1 cellular context compared by ENCODE assay signal in the genomic region with DNA sequence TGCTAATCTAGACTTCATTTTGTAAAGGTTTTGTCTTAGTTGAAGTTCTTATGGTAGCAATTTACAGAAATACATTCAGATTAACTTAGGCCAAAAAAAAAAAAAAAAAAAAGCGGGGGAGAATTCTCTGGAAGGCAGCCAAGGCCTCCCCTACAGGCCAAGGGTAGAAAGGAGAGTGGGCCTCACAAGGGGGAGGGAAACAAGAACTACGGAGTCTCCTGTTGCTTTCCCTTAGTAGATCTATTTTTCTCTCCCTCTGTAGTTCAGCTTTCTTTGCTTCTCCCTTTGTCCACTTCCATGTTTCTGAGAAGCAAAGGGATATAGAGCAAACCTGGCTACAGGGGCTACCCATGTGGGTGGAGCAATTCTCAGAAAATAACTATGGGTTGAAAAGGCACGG.
TF ChIP-seq lines count a peak whose summit lies in the region.

No MANE protein-coding gene starts in this region.

TF ChIP-seq in K562, 482 proteins besides CTCF, POLR2A, EP300 and RAD21 (continued from another document):
- TF ChIP-seq, protein P1, sequence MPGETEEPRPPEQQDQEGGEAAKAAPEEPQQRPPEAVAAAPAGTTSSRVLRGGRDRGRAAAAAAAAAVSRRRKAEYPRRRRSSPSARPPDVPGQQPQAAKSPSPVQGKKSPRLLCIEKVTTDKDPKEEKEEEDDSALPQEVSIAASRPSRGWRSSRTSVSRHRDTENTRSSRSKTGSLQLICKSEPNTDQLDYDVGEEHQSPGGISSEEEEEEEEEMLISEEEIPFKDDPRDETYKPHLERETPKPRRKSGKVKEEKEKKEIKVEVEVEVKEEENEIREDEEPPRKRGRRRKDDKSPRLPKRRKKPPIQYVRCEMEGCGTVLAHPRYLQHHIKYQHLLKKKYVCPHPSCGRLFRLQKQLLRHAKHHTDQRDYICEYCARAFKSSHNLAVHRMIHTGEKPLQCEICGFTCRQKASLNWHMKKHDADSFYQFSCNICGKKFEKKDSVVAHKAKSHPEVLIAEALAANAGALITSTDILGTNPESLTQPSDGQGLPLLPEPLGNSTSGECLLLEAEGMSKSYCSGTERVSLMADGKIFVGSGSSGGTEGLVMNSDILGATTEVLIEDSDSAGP (CRISPR knock-in tag; IDR thresholded peaks at IDR 0.05), result no peak
- no peak for TF ChIP-seq DNMT1 (IDR thresholded peaks at IDR 0.05)
- TF ChIP-seq, protein P2, sequence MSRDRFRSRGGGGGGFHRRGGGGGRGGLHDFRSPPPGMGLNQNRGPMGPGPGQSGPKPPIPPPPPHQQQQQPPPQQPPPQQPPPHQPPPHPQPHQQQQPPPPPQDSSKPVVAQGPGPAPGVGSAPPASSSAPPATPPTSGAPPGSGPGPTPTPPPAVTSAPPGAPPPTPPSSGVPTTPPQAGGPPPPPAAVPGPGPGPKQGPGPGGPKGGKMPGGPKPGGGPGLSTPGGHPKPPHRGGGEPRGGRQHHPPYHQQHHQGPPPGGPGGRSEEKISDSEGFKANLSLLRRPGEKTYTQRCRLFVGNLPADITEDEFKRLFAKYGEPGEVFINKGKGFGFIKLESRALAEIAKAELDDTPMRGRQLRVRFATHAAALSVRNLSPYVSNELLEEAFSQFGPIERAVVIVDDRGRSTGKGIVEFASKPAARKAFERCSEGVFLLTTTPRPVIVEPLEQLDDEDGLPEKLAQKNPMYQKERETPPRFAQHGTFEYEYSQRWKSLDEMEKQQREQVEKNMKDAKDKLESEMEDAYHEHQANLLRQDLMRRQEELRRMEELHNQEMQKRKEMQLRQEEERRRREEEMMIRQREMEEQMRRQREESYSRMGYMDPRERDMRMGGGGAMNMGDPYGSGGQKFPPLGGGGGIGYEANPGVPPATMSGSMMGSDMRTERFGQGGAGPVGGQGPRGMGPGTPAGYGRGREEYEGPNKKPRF (IDR thresholded peaks at IDR 0.05; ENCODE audit: low read depth, low read length), result no peak
- no peak; the same call in 1 of the 2 replicates for TF ChIP-seq SMARCA4 (IDR thresholded peaks at IDR 0.05)
- TF ChIP-seq HEY1 (CRISPR knock-in tag; IDR thresholded peaks at IDR 0.05; ENCODE audit: borderline replicate concordance), result no peak
- no peak for TF ChIP-seq TCF3 (CRISPR knock-in tag; IDR thresholded peaks at IDR 0.05)
- no peak for TF ChIP-seq FOXM1 (IDR thresholded peaks at IDR 0.05; ENCODE audit: low read depth)
- TF ChIP-seq FOXM1 (CRISPR knock-in tag; IDR thresholded peaks at IDR 0.05; ENCODE audit: low read depth), result no peak
- TF ChIP-seq HMG20B (CRISPR knock-in tag; IDR thresholded peaks at IDR 0.05), result no peak
- no peak for TF ChIP-seq KAT7 (CRISPR knock-in tag; IDR thresholded peaks at IDR 0.05; ENCODE audit: borderline replicate concordance)
- TF ChIP-seq, protein P3, sequence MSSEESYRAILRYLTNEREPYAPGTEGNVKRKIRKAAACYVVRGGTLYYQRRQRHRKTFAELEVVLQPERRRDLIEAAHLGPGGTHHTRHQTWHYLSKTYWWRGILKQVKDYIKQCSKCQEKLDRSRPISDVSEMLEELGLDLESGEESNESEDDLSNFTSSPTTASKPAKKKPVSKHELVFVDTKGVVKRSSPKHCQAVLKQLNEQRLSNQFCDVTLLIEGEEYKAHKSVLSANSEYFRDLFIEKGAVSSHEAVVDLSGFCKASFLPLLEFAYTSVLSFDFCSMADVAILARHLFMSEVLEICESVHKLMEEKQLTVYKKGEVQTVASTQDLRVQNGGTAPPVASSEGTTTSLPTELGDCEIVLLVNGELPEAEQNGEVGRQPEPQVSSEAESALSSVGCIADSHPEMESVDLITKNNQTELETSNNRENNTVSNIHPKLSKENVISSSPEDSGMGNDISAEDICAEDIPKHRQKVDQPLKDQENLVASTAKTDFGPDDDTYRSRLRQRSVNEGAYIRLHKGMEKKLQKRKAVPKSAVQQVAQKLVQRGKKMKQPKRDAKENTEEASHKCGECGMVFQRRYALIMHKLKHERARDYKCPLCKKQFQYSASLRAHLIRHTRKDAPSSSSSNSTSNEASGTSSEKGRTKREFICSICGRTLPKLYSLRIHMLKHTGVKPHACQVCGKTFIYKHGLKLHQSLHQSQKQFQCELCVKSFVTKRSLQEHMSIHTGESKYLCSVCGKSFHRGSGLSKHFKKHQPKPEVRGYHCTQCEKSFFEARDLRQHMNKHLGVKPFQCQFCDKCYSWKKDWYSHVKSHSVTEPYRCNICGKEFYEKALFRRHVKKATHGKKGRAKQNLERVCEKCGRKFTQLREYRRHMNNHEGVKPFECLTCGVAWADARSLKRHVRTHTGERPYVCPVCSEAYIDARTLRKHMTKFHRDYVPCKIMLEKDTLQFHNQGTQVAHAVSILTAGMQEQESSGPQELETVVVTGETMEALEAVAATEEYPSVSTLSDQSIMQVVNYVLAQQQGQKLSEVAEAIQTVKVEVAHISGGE (CRISPR knock-in tag; IDR thresholded peaks at IDR 0.05), result 0 out of 6 replicates have a peak, but pooled peaks of 1 of the 3 experiments have one; percentile 35
- 0 out of 2 replicates have a peak, but pooled peaks have one; percentile 24 for TF ChIP-seq SUPT5H (IDR thresholded peaks at IDR 0.05)
- TF ChIP-seq PML (IDR thresholded peaks at IDR 0.05; ENCODE audit: low read length), result peak; percentile 23; the same call in 1 of the 2 replicates
- peak; percentile 17; the same call in 1 of the 2 replicates for TF ChIP-seq ZNF766 (CRISPR knock-in tag; conservative IDR thresholded peaks at IDR 0.05)
- TF ChIP-seq, protein P4, sequence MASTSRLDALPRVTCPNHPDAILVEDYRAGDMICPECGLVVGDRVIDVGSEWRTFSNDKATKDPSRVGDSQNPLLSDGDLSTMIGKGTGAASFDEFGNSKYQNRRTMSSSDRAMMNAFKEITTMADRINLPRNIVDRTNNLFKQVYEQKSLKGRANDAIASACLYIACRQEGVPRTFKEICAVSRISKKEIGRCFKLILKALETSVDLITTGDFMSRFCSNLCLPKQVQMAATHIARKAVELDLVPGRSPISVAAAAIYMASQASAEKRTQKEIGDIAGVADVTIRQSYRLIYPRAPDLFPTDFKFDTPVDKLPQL (IDR thresholded peaks at IDR 0.05; ENCODE audit: extremely low read depth, insufficient read length), result no peak
- TF ChIP-seq, protein P5, sequence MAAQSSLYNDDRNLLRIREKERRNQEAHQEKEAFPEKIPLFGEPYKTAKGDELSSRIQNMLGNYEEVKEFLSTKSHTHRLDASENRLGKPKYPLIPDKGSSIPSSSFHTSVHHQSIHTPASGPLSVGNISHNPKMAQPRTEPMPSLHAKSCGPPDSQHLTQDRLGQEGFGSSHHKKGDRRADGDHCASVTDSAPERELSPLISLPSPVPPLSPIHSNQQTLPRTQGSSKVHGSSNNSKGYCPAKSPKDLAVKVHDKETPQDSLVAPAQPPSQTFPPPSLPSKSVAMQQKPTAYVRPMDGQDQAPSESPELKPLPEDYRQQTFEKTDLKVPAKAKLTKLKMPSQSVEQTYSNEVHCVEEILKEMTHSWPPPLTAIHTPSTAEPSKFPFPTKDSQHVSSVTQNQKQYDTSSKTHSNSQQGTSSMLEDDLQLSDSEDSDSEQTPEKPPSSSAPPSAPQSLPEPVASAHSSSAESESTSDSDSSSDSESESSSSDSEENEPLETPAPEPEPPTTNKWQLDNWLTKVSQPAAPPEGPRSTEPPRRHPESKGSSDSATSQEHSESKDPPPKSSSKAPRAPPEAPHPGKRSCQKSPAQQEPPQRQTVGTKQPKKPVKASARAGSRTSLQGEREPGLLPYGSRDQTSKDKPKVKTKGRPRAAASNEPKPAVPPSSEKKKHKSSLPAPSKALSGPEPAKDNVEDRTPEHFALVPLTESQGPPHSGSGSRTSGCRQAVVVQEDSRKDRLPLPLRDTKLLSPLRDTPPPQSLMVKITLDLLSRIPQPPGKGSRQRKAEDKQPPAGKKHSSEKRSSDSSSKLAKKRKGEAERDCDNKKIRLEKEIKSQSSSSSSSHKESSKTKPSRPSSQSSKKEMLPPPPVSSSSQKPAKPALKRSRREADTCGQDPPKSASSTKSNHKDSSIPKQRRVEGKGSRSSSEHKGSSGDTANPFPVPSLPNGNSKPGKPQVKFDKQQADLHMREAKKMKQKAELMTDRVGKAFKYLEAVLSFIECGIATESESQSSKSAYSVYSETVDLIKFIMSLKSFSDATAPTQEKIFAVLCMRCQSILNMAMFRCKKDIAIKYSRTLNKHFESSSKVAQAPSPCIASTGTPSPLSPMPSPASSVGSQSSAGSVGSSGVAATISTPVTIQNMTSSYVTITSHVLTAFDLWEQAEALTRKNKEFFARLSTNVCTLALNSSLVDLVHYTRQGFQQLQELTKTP (IDR thresholded peaks at IDR 0.05; ENCODE audit: low read depth in 1 of 2, partially characterized antibody in 2 of 2), result peak in 1 of 2 experiments; percentile 39
- TF ChIP-seq CEBPG (CRISPR knock-in tag; IDR thresholded peaks at IDR 0.05), result no peak
- TF ChIP-seq CEBPG (tag; conservative IDR thresholded peaks at IDR 0.05 in 1 of 2, IDR thresholded peaks at IDR 0.05 in 1 of 2), result no peak
- no peak for TF ChIP-seq ESRRA (IDR thresholded peaks at IDR 0.05; ENCODE audit: borderline replicate concordance, low read depth)
- TF ChIP-seq ZNF589 (CRISPR knock-in tag; IDR thresholded peaks at IDR 0.05; ENCODE audit: low read depth), result no peak; the same call in 1 of the 2 replicates
- TF ChIP-seq, protein P6, sequence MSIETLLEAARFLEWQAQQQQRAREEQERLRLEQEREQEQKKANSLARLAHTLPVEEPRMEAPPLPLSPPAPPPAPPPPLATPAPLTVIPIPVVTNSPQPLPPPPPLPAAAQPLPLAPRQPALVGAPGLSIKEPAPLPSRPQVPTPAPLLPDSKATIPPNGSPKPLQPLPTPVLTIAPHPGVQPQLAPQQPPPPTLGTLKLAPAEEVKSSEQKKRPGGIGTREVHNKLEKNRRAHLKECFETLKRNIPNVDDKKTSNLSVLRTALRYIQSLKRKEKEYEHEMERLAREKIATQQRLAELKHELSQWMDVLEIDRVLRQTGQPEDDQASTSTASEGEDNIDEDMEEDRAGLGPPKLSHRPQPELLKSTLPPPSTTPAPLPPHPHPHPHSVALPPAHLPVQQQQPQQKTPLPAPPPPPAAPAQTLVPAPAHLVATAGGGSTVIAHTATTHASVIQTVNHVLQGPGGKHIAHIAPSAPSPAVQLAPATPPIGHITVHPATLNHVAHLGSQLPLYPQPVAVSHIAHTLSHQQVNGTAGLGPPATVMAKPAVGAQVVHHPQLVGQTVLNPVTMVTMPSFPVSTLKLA (conservative IDR thresholded peaks at IDR 0.05), result 0 out of 4 replicates have a peak, but pooled peaks of 1 of the 2 experiments have one; percentile 23
- 0 out of 2 replicates have a peak, but pooled peaks have one; percentile 50 for TF ChIP-seq DPF2 (IDR thresholded peaks at IDR 0.05)
- TF ChIP-seq CHCHD3 (CRISPR knock-in tag; IDR thresholded peaks at IDR 0.05), result no peak
- TF ChIP-seq, protein P7, sequence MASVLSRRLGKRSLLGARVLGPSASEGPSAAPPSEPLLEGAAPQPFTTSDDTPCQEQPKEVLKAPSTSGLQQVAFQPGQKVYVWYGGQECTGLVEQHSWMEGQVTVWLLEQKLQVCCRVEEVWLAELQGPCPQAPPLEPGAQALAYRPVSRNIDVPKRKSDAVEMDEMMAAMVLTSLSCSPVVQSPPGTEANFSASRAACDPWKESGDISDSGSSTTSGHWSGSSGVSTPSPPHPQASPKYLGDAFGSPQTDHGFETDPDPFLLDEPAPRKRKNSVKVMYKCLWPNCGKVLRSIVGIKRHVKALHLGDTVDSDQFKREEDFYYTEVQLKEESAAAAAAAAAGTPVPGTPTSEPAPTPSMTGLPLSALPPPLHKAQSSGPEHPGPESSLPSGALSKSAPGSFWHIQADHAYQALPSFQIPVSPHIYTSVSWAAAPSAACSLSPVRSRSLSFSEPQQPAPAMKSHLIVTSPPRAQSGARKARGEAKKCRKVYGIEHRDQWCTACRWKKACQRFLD (CRISPR knock-in tag; IDR thresholded peaks at IDR 0.05), result no peak
- TF ChIP-seq KLF1 (tag; IDR thresholded peaks at IDR 0.05), result no peak
- no peak for TF ChIP-seq PHTF2 (CRISPR knock-in tag; IDR thresholded peaks at IDR 0.05)
